In genomic region chr21:29640233-29640554, GRCh38 we compare ENCODE assay signal across 14 cellular contexts.
DNase-seq lines count a peak whose midpoint lies in the region; ATAC-seq and TF ChIP-seq lines count a peak whose summit lies in the region.
"Had no signal": no experiment of that assay in that cellular context is flagged by ENCODE, and none has a peak within 500 bp of the region (broad histone marks: within the 10 kb centered on the region; RNA-seq: fewer than 3 reads in every experiment).

No MANE protein-coding gene starts in this region.

- H3K9me3 Mint-ChIP-seq in CD14-positive monocyte: peaks cover 0 to 25% (median 12%) of the 10 kb centered on the region in 7 donors
- H3K9me3 Mint-ChIP-seq: activated CD8-positive, alpha-beta T cell treated with anti-CD3 and anti-CD28 coated beads for 36 hours; GM23338 had no signal

- ATAC-seq in GM19328 (IDR thresholded peaks at IDR 0.05; ENCODE audit: unreplicated experiment): peak; percentile 58
- ATAC-seq in HG02884 (IDR thresholded peaks at IDR 0.05; ENCODE audit: unreplicated experiment): peak; percentile 58
- ATAC-seq: activated CD8-positive, alpha-beta T cell treated with anti-CD3 and anti-CD28 coated beads for 36 hours; GM23338 had no signal

- no peak for TF ChIP-seq CTCF in CD14-positive monocyte (IDR thresholded peaks at IDR 0.05)

- H3K4me3 Mint-ChIP-seq in CD14-positive monocyte: peak overlapping the region in 1 of 2 donors; percentile 53
- H3K4me3 Mint-ChIP-seq: activated CD8-positive, alpha-beta T cell treated with anti-CD3 and anti-CD28 coated beads for 36 hours; activated naive CD8-positive, alpha-beta T cell; GM23338 had no signal

- intact Hi-C loops in CD14-positive monocyte (cut with micrococcal nuclease): loop anchor here in 1 of 2 donors (2.0 kb wide), 1 partner anchor 17 kb away; no protein-coding TSS in a partner anchor

- DNase-seq in CD14-positive monocyte (ENCODE audit: low spot score) (peak; percentile 61), NOMO-1 treated with DMSO at 0.1 percent for 48 hours (lab: John Stamatoyannopoulos, UW; ENCODE audit: unreplicated experiment) (peak; percentile 80), GM19238 (ENCODE audit: insufficient read length, low spot score) (no peak), NCI-H2029 treated with DMSO at 0.1 percent for 48 hours (lab: John Stamatoyannopoulos, UW) (no peak)
- DNase-seq in stimulated activated CD4-positive, alpha-beta T cell treated with anti-CD3 and anti-CD28 coated beads, Interleukin-2, amount 100 ng/mL, for 24 hours: no peak
- DNase-seq in stimulated activated CD4-positive, alpha-beta T cell treated with anti-CD3 and anti-CD28 coated beads, Interleukin-15, amount 100 ng/mL, for 24 hours: no peak
- DNase-seq: activated CD8-positive, alpha-beta T cell treated with anti-CD3 and anti-CD28 coated beads for 36 hours; glutamatergic neuron; NCI-H2171 treated with DMSO at 0.1 percent for 48 hours; posterior cingulate gyrus had no signal

- H3K4me1 Mint-ChIP-seq in CD14-positive monocyte: peaks cover 41% of the 10 kb centered on the region
- H3K4me1 Mint-ChIP-seq: GM23338 had no signal

- peaks cover 11 to 12% of the 10 kb centered on the region in 2 donors for H3K36me3 Mint-ChIP-seq in CD14-positive monocyte
- H3K36me3 Mint-ChIP-seq: activated naive CD8-positive, alpha-beta T cell had no signal

- H3K27ac Mint-ChIP-seq in CD14-positive monocyte: peak overlapping the region; percentile 94 to 99 (median 97)
- H3K27ac Mint-ChIP-seq: activated CD8-positive, alpha-beta T cell treated with anti-CD3 and anti-CD28 coated beads for 36 hours; activated naive CD8-positive, alpha-beta T cell; GM23338 had no signal

- no peaks in the 10 kb centered on the region for H3K27me3 Mint-ChIP-seq in CD14-positive monocyte (ENCODE audit: low read depth in 3 of 3)
- H3K27me3 Mint-ChIP-seq: activated CD8-positive, alpha-beta T cell treated with anti-CD3 and anti-CD28 coated beads for 36 hours; activated naive CD8-positive, alpha-beta T cell had no signal

Comparison
In these comparisons a context has a peak if more than half of its experiments do, and no peak if none do; other contexts are left out.
1. DNase-seq: peak in CD14-positive monocyte (single experiment) and NOMO-1 treated with DMSO at 0.1 percent for 48 hours (single experiment); none in stimulated activated CD4-positive, alpha-beta T cell treated with anti-CD3 and anti-CD28 coated beads, Interleukin-2, amount 100 ng/mL, for 24 hours (0 of 2), GM19238 (single experiment), NCI-H2029 treated with DMSO at 0.1 percent for 48 hours (single experiment) and stimulated activated CD4-positive, alpha-beta T cell treated with anti-CD3 and anti-CD28 coated beads, Interleukin-15, amount 100 ng/mL, for 24 hours (single experiment).